In the genomic region with DNA sequence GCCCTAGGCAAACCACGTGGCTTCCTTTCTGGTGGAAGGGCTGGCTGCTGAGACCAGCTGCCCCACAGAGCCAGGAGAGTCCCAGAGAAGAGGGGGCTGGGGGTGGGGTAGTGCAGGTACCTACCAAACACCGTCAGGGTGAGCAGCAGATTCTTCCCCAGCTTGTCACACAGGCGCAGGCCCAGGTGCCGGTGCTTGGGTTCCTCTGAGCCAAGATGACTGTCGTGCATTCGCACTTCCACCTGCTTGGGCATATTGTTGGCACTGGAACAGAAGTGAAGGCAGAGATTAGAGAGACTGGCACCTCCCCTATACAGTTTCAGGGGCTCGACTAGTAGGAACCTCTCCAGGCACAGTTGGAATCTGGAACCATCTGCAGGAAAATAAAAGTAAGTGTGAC, we compare ENCODE assay signal across 21 cellular contexts.
DNase-seq lines count a peak whose midpoint lies in the region; ATAC-seq and TF ChIP-seq lines count a peak whose summit lies in the region.
"Had no signal": no experiment of that assay in that cellular context is flagged by ENCODE, and none has a peak within 500 bp of the region (broad histone marks: within the 10 kb centered on the region; RNA-seq: fewer than 3 reads in every experiment).

No MANE protein-coding gene starts in this region.

- H3K36me3 ChIP-seq in body of pancreas (replicated peaks in 1 of 2; ENCODE audit: insufficient read depth in 1 of 2, low read depth in 2 of 2) (no peaks in the 10 kb centered on the region), spleen (no peaks in the 10 kb centered on the region), esophagus squamous epithelium (no peaks in the 10 kb centered on the region)
- H3K36me3 ChIP-seq: BE2C had no signal

- 40 to 45% methylated on average over 7 of the region's 7 CpGs for WGBS in body of pancreas, 2 donors
- WGBS in spleen, 5 donors = 71 to 92% (median 81%) methylated on average over 6 to 7 of the region's 7 CpGs
- WGBS in esophagus squamous epithelium, 2 donors = 85 to 86% methylated on average over 7 of the region's 7 CpGs

- in situ Hi-C loops in G401 (cut with HindIII; ENCODE audit: low sequenced_read_pairs) = no loop called here

- H3K4me3 ChIP-seq in body of pancreas (no peak overlapping the region), spleen (no peak overlapping the region), esophagus squamous epithelium (no peak overlapping the region)
- H3K4me3 ChIP-seq: GM23248 had no signal

- peaks cover 8% of the 10 kb centered on the region for H3K9me3 Mint-ChIP-seq in dendritic cell treated with granulocyte-macrophage colony-stimulating factor and Interleukin-4, amounts not matched to agents 40 ng/mL and 50 ng/mL, for 4 days
- H3K9me3 Mint-ChIP-seq: CD4-positive, CD25-positive, alpha-beta regulatory T cell; CD8-positive, alpha-beta memory T cell; HFFc6 had no signal

- no peak for TF ChIP-seq POLR2A in body of pancreas (IDR thresholded peaks at IDR 0.05)
- no peak for TF ChIP-seq POLR2A in spleen (IDR thresholded peaks at IDR 0.05)
- TF ChIP-seq POLR2A in esophagus squamous epithelium (IDR thresholded peaks at IDR 0.05) = no peak

- no peak for TF ChIP-seq CTCF in body of pancreas (IDR thresholded peaks at IDR 0.05)
- TF ChIP-seq CTCF in spleen (IDR thresholded peaks at IDR 0.05 in 8 of 11, conservative IDR thresholded peaks at IDR 0.05 in 3 of 11) = no peak
- TF ChIP-seq CTCF in esophagus squamous epithelium (IDR thresholded peaks at IDR 0.05) = no peak

- H3K27ac Mint-ChIP-seq in dendritic cell treated with granulocyte-macrophage colony-stimulating factor and Interleukin-4, amounts not matched to agents 40 ng/mL and 50 ng/mL, for 4 days = peak overlapping the region; percentile 56
- H3K27ac Mint-ChIP-seq: HFFc6 had no signal

- DNase-seq in G401 (ENCODE audit: low spot score) = peak; percentile 87
- DNase-seq in body of pancreas = peak; percentile 38 to 56 (median 48)
- peak; percentile 67 for DNase-seq in spleen
- no peak for DNase-seq in SKM-1 (lab: John Stamatoyannopoulos, UW; ENCODE audit: unreplicated experiment)
- DNase-seq in esophagus squamous epithelium (lab: John Stamatoyannopoulos, UW) = no peak
- no peak for DNase-seq in GOT3 (lab: John Stamatoyannopoulos, UW)
- DNase-seq: BE2C; CD4-positive, CD25-positive, alpha-beta regulatory T cell; CD8-positive, alpha-beta memory T cell; COR-L47; DMS 273 treated with DMSO at 0.1 percent for 48 hours; DMS53; DND-41; EL; GM23248; H7; HFFc6; IMR-90 had no signal

- intact Hi-C loops in body of pancreas (cut with DNase I) (no loop called here), spleen (cut with DNase I; ENCODE audit: low total_unique reads) (no loop called here), esophagus squamous epithelium (cut with DNase I) (no loop called here)
- intact Hi-C loops in dendritic cell treated with granulocyte-macrophage colony-stimulating factor and Interleukin-4, amounts not matched to agents 40 ng/mL and 50 ng/mL, for 4 days (cut with micrococcal nuclease) = loop anchor here (10.0 kb wide), 1 partner anchor 232 kb away; no protein-coding TSS in a partner anchor

- peaks cover 45% of the 10 kb centered on the region for H3K4me1 Mint-ChIP-seq in dendritic cell treated with granulocyte-macrophage colony-stimulating factor and Interleukin-4, amounts not matched to agents 40 ng/mL and 50 ng/mL, for 4 days (ENCODE audit: low read depth)

- no peaks in the 10 kb centered on the region for H3K27me3 Mint-ChIP-seq in dendritic cell treated with granulocyte-macrophage colony-stimulating factor and Interleukin-4, amounts not matched to agents 40 ng/mL and 50 ng/mL, for 4 days

- no peaks in the 10 kb centered on the region for H3K36me3 Mint-ChIP-seq in dendritic cell treated with granulocyte-macrophage colony-stimulating factor and Interleukin-4, amounts not matched to agents 40 ng/mL and 50 ng/mL, for 4 days (ENCODE audit: low read depth)
- H3K36me3 Mint-ChIP-seq: CD4-positive, CD25-positive, alpha-beta regulatory T cell; CD8-positive, alpha-beta memory T cell had no signal

- H3K9me3 ChIP-seq in body of pancreas (no peaks in the 10 kb centered on the region), spleen (no peaks in the 10 kb centered on the region), esophagus squamous epithelium (no peaks in the 10 kb centered on the region)
- H3K9me3 ChIP-seq: BE2C had no signal

- no peak overlapping the region for H3K4me3 Mint-ChIP-seq in dendritic cell treated with granulocyte-macrophage colony-stimulating factor and Interleukin-4, amounts not matched to agents 40 ng/mL and 50 ng/mL, for 4 days
- H3K4me3 Mint-ChIP-seq: CD4-positive, CD25-positive, alpha-beta regulatory T cell; CD8-positive, alpha-beta memory T cell; HFFc6 had no signal

- H3K27me3 ChIP-seq in body of pancreas (no peaks in the 10 kb centered on the region), spleen (replicated peaks in 1 of 7) (no peaks in the 10 kb centered on the region), esophagus squamous epithelium (no peaks in the 10 kb centered on the region)
- H3K27me3 ChIP-seq: BE2C had no signal

- H3K27ac ChIP-seq in body of pancreas (peak overlapping the region in 3 of 4 donors; percentile 19 to 44 (median 42)), spleen (no peak overlapping the region), esophagus squamous epithelium (no peak overlapping the region)
- H3K27ac ChIP-seq: GM23248, HL-60 had no signal

- H3K4me1 ChIP-seq in body of pancreas (peaks cover 55% of the 10 kb centered on the region), spleen (peaks cover 0 to 37% (median 17%) of the 10 kb centered on the region in 6 donors), esophagus squamous epithelium (peaks cover 0 to 1% (median 0%) of the 10 kb centered on the region in 3 donors)
- H3K4me1 ChIP-seq: BE2C had no signal

- ATAC-seq in body of pancreas = peak; percentile 26
- ATAC-seq: HCT116 had no signal

Comparison
In these comparisons a context has a peak if more than half of its experiments do, and no peak if none do; other contexts are left out.
1. DNase-seq: peak in G401 (single experiment), body of pancreas (4 of 4) and spleen (single experiment); none in SKM-1 (single experiment), esophagus squamous epithelium (single experiment) and GOT3 (single experiment).
2. H3K27ac ChIP-seq: peak in body of pancreas (3 of 4); none in spleen (0 of 8) and esophagus squamous epithelium (0 of 4).